28 cellular contexts compared by ENCODE assay signal in the genomic region with DNA sequence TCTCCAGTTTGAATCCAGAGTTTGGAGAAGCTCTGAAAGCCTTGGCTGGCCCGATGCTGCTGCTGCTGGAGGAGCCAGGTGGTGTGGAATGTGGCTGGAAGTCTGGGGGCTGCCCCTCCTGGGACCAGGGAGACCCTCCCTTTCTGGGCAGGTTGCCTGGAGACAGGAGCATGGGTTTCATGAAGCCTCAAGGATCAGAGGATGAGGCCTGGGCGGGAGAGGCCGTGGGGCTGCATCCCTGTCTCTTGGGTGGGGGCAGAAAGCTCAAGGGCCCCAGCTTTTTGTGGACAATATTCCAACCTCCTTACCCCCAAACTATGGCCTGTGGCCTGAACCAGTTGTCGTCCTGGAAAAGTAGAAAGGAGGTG. TPM values are rescaled to one million over a fixed set of nuclear protein-coding genes. Genes with fewer than 3 reads are reported as not detected.
"Had no signal": no experiment of that assay in that cellular context is flagged by ENCODE, and none has a peak within 500 bp of the region (broad histone marks: within the 10 kb centered on the region; RNA-seq: fewer than 3 reads in every experiment).

No MANE protein-coding gene starts in this region.

- H3K9me3 Mint-ChIP-seq: activated naive CD4-positive, alpha-beta T cell treated with anti-CD3 and anti-CD28 coated beads, Interleukin-2, amount 10 ng/mL, durations not matched to agents 7 days and 5 days; effector memory CD8-positive, alpha-beta T cell; memory B cell; neural progenitor cell; stimulated activated effector memory CD8-positive, alpha-beta T cell treated with anti-CD3 and anti-CD28 coated beads, Interleukin-12 subunit alpha, Interleukin-12 subunit beta, amount 100 ng/mL, for 72 hours had no signal

- H3K4me2 ChIP-seq: neural progenitor cell had no signal

- DNase-seq: activated CD4-positive, alpha-beta T cell treated with anti-CD3 and anti-CD28 coated beads for 4 hours; activated CD4-positive, alpha-beta T cell treated with anti-CD3 and anti-CD28 coated beads, Interleukin-2, amount 50 U/mL, for 48 hours; activated CD4-positive, CD25-positive, alpha-beta regulatory T cell; activated naive CD4-positive, alpha-beta T cell treated with anti-CD3 and anti-CD28 coated beads, Interleukin-2, amount 10 ng/mL, durations not matched to agents 7 days and 5 days; activated T-cell treated with anti-CD3 and anti-CD28 coated beads, Interleukin-2, amount 50 U/mL, for 48 hours; anterior cingulate cortex; caudate nucleus; effector memory CD8-positive, alpha-beta T cell; glutamatergic neuron; hippocampal formation; stimulated activated CD4-positive, alpha-beta T cell treated with anti-CD3 and anti-CD28 coated beads, Interleukin-1b, Interleukin-23, amount 100 ng/mL, for 48 hours; stomach; SW 1271; T-helper 17 cell; trophoblast cell had no signal

- H2AFZ ChIP-seq: neural progenitor cell had no signal

- H3K36me3 Mint-ChIP-seq: activated naive CD4-positive, alpha-beta T cell treated with anti-CD3 and anti-CD28 coated beads, Interleukin-2, amount 10 ng/mL, durations not matched to agents 7 days and 5 days; brain; memory B cell; neural progenitor cell; stimulated activated effector memory CD8-positive, alpha-beta T cell treated with anti-CD3 and anti-CD28 coated beads, Interleukin-12 subunit alpha, Interleukin-12 subunit beta, amount 100 ng/mL, for 72 hours had no signal

- H3K27me3 ChIP-seq: neural progenitor cell, right atrium auricular region, stomach had no signal

- H3K27ac ChIP-seq: neural progenitor cell, psoas muscle, right atrium auricular region, SK-N-MC, stomach had no signal

- H3K27me3 Mint-ChIP-seq: brain, T-helper 17 cell had no signal

- H3K9me3 ChIP-seq: mucosa of descending colon, psoas muscle, right atrium auricular region, stomach had no signal

- H3K36me3 ChIP-seq: neural progenitor cell, right atrium auricular region, stomach had no signal

- H3K9ac ChIP-seq: neural progenitor cell had no signal

- H3K4me3 ChIP-seq: mucosa of descending colon, neural progenitor cell, psoas muscle, right atrium auricular region, SK-N-MC, stomach had no signal

- H3K4me1 Mint-ChIP-seq: activated naive CD4-positive, alpha-beta T cell treated with anti-CD3 and anti-CD28 coated beads, Interleukin-2, amount 10 ng/mL, durations not matched to agents 7 days and 5 days; memory B cell had no signal

- H3K27ac Mint-ChIP-seq: activated naive CD4-positive, alpha-beta T cell treated with anti-CD3 and anti-CD28 coated beads, Interleukin-2, amount 10 ng/mL, durations not matched to agents 7 days and 5 days; brain; effector memory CD8-positive, alpha-beta T cell; memory B cell; neural progenitor cell; stimulated activated effector memory CD8-positive, alpha-beta T cell treated with anti-CD3 and anti-CD28 coated beads, Interleukin-12 subunit alpha, Interleukin-12 subunit beta, amount 100 ng/mL, for 72 hours; T-helper 17 cell had no signal

- H3K4me1 ChIP-seq: psoas muscle, right atrium auricular region, stomach had no signal

- H3K4me3 Mint-ChIP-seq: activated naive CD4-positive, alpha-beta T cell treated with anti-CD3 and anti-CD28 coated beads, Interleukin-2, amount 10 ng/mL, durations not matched to agents 7 days and 5 days; brain; effector memory CD8-positive, alpha-beta T cell; memory B cell; stimulated activated effector memory CD8-positive, alpha-beta T cell treated with anti-CD3 and anti-CD28 coated beads, Interleukin-12 subunit alpha, Interleukin-12 subunit beta, amount 100 ng/mL, for 72 hours; T-helper 17 cell had no signal

- ATAC-seq: effector memory CD8-positive, alpha-beta T cell; esophagus mucosa; mucosa of descending colon; psoas muscle; stimulated activated effector memory CD8-positive, alpha-beta T cell treated with anti-CD3 and anti-CD28 coated beads, Interleukin-12 subunit alpha, Interleukin-12 subunit beta, amount 100 ng/mL, for 72 hours; T-helper 17 cell had no signal

- FAIRE-seq: endothelial cell of umbilical vein, frontal cortex had no signal

RNA-seq across cellular contexts. Expression of a gene that starts 10.1 kb away (rescaled TPM):
- total RNA-seq: dermis microvascular lymphatic vessel endothelial cell had no signal
- polyA plus RNA-seq: liver had no signal
